Comparison of ENCODE assay signal across 20 cellular contexts in genomic region chr18:73683618-73684238, GRCh38.
DNase-seq lines count a peak whose midpoint lies in the region; ATAC-seq and TF ChIP-seq lines count a peak whose summit lies in the region.
"Had no signal": no experiment of that assay in that cellular context is flagged by ENCODE, and none has a peak within 500 bp of the region (broad histone marks: within the 10 kb centered on the region; RNA-seq: fewer than 3 reads in every experiment).

No MANE protein-coding gene starts in this region.

- H3K27me3 ChIP-seq in osteoblast (ENCODE audit: insufficient read depth, low read length) (no peaks in the 10 kb centered on the region), vagina (no peaks in the 10 kb centered on the region), right cardiac atrium (ENCODE audit: control insufficient read depth, insufficient read depth) (no peaks in the 10 kb centered on the region)

- H3K4me2 ChIP-seq in osteoblast (ENCODE audit: insufficient read depth, low read length), result no peak overlapping the region
- H3K4me2 ChIP-seq: KMS-11 had no signal

- WGBS in right cardiac atrium, result 82% methylated on average over 6 of the region's 6 CpGs

- H3K36me3 ChIP-seq in osteoblast (ENCODE audit: insufficient read depth, low read length) (no peaks in the 10 kb centered on the region), vagina (no peaks in the 10 kb centered on the region)

- H2AFZ ChIP-seq in osteoblast (ENCODE audit: low read length), result no peak overlapping the region

- H3K9me3 ChIP-seq in osteoblast (ENCODE audit: low read depth, low read length) (no peaks in the 10 kb centered on the region), vagina (no peaks in the 10 kb centered on the region), right cardiac atrium (ENCODE audit: control insufficient read depth, low read length) (no peaks in the 10 kb centered on the region)

- TF ChIP-seq POLR2A in vagina (IDR thresholded peaks at IDR 0.05), result no peak

- intact Hi-C loops in vagina (cut with DNase I) (no loop called here), right cardiac atrium (cut with DNase I) (no loop called here)

- H3K4me1 ChIP-seq in osteoblast (ENCODE audit: insufficient read depth, low read length), result peaks cover 5% of the 10 kb centered on the region
- no peaks in the 10 kb centered on the region for H3K4me1 ChIP-seq in vagina
- H3K4me1 ChIP-seq in right cardiac atrium (ENCODE audit: control insufficient read depth, insufficient read depth, low read length), result no peaks in the 10 kb centered on the region

- DNase-seq in NCI-H460 (ENCODE audit: extremely low read depth, low read depth) (peak; percentile 21), caudate nucleus (lab: John Stamatoyannopoulos, UW) (no peak), osteoblast (ENCODE audit: insufficient read length, low spot score, missing footprints) (peak; percentile 51), cerebellar cortex (ENCODE audit: low spot score) (no peak), vagina (ENCODE audit: extremely low spot score in 2 of 2) (no peak), right cardiac atrium (no peak)
- DNase-seq: activated CD4-positive, alpha-beta T cell treated with anti-CD3 and anti-CD28 coated beads for 48 hours; activated gamma-delta T cell; amniotic stem cell; effector CD4-positive, alpha-beta T cell; hippocampal formation; NCI-H1092; NCI-H2029 treated with DMSO at 0.1 percent for 48 hours; NCI-H446 treated with DMSO at 0.1 percent for 48 hours; NK-92 treated with Interleukin-12 subunit alpha and Interleukin-12 subunit beta, amount 100 ng/mL, for 24 hours; nucleus accumbens; stimulated activated naive B cell treated with anti-CD40 and anti-IgM and Interleukin-4, amounts not matched to agents 10 μg/mL and 1 μg/mL and 100 μg/mL, for 72 hours had no signal

- ATAC-seq in GM18502 (IDR thresholded peaks at IDR 0.05; ENCODE audit: poor library complexity, unreplicated experiment) (peak; percentile 42), GM21825 (IDR thresholded peaks at IDR 0.05; ENCODE audit: unreplicated experiment) (no peak), right cardiac atrium (no peak)
- ATAC-seq: stimulated activated naive B cell treated with anti-CD40 and anti-IgM and Interleukin-4, amounts not matched to agents 10 μg/mL and 1 μg/mL and 100 μg/mL, for 72 hours had no signal

- H4K20me1 ChIP-seq in osteoblast (ENCODE audit: insufficient read depth, low read length), result no peaks in the 10 kb centered on the region

- H3K27ac ChIP-seq in caudate nucleus (ENCODE audit: low read depth, low read length), result peak overlapping the region; percentile 18
- H3K27ac ChIP-seq in osteoblast (ENCODE audit: low read depth, low read length), result no peak overlapping the region
- H3K27ac ChIP-seq in vagina, result no peak overlapping the region
- no peak overlapping the region for H3K27ac ChIP-seq in right cardiac atrium (ENCODE audit: low read length)
- H3K27ac ChIP-seq: KMS-11 had no signal

- H3K4me3 ChIP-seq in osteoblast (ENCODE audit: insufficient read depth, low read length) (no peak overlapping the region), vagina (no peak overlapping the region), right cardiac atrium (ENCODE audit: low read length) (no peak overlapping the region)

- H3K79me2 ChIP-seq in osteoblast (ENCODE audit: insufficient read depth, low read length), result no peaks in the 10 kb centered on the region

- TF ChIP-seq CTCF in osteoblast (IDR thresholded peaks at IDR 0.05; ENCODE audit: extremely low read depth, low read depth, low read length), result no peak
- no peak for TF ChIP-seq CTCF in vagina (IDR thresholded peaks at IDR 0.05)

Comparison
In these comparisons a context has a peak if more than half of its experiments do, and no peak if none do; other contexts are left out.
1. DNase-seq: peak in NCI-H460 (single experiment) and osteoblast (single experiment); none in caudate nucleus (0 of 61), cerebellar cortex (single experiment), vagina (0 of 2) and right cardiac atrium (0 of 3).